17 cellular contexts compared by ENCODE assay signal in the genomic region with DNA sequence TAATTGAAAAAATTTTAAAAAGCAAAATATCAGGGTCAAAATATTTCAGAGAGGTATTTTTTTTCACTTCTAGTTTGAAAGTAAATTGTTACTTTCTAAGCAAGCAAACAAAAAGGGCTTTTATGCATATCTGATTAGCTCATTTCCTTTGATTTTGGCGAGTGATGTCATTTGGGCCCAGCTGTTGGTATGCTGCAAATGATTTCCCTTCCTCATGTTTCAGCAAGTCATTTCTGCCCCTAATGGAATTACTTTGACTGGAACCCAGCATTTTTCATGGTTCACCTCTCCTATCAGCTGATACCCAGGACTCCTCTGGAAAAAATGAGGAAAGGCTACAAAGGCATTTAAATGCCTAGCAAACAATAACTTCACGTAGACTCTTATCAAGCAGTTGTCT.
A peak's percentile ranks its signal among the peaks of the same experiment; 100 is the strongest.
DNase-seq lines count a peak whose midpoint lies in the region; ATAC-seq, FAIRE-seq and TF ChIP-seq lines count a peak whose summit lies in the region.
"Had no signal": no experiment of that assay in that cellular context is flagged by ENCODE, and none has a peak within 500 bp of the region (broad histone marks: within the 10 kb centered on the region; RNA-seq: fewer than 3 reads in every experiment).

No MANE protein-coding gene starts in this region.

- H3K4me3 Mint-ChIP-seq in astrocyte (ENCODE audit: unreplicated experiment), result no peak overlapping the region
- H3K4me3 Mint-ChIP-seq in activated naive CD4-positive, alpha-beta T cell treated with anti-CD3 and anti-CD28 coated beads for 36 hours, result no peak overlapping the region
- H3K4me3 Mint-ChIP-seq: CD8-positive, alpha-beta memory T cell; T-helper 1 cell treated with Interleukin-12 subunit alpha and Interleukin-12 subunit beta and Interleukin-4 antibody, amounts not matched to agents 30 μg/mL and 1 μg/mL, for 36 hours had no signal

- no peaks in the 10 kb centered on the region for H3K4me1 Mint-ChIP-seq in astrocyte (ENCODE audit: low read depth, unreplicated experiment)
- H3K4me1 Mint-ChIP-seq in activated naive CD4-positive, alpha-beta T cell treated with anti-CD3 and anti-CD28 coated beads for 36 hours (ENCODE audit: low read depth), result no peaks in the 10 kb centered on the region
- H3K4me1 Mint-ChIP-seq: CD8-positive, alpha-beta memory T cell had no signal

- H3K9ac ChIP-seq in astrocyte (ENCODE audit: low read length), result no peak overlapping the region

- no peak overlapping the region for H3K4me3 ChIP-seq in astrocyte (ENCODE audit: insufficient read depth, low read depth, low read length)
- H3K4me3 ChIP-seq: prostate gland, testis had no signal

- H3K36me3 Mint-ChIP-seq in astrocyte (ENCODE audit: low read depth, unreplicated experiment), result no peaks in the 10 kb centered on the region
- no peaks in the 10 kb centered on the region for H3K36me3 Mint-ChIP-seq in activated naive CD4-positive, alpha-beta T cell treated with anti-CD3 and anti-CD28 coated beads for 36 hours (ENCODE audit: low read depth)
- H3K36me3 Mint-ChIP-seq: CD8-positive, alpha-beta memory T cell had no signal

- CTCF ChIA-PET in activated naive CD4-positive, alpha-beta T cell treated with anti-CD3 and anti-CD28 coated beads for 36 hours (lab: Charles Lee), result interaction anchor here (0.6 kb wide), 1 partner anchor 20 kb away, joined by 3 read pairs; no protein-coding TSS in a partner anchor

- peaks cover 5% of the 10 kb centered on the region for H3K4me1 ChIP-seq in astrocyte (ENCODE audit: insufficient read depth, low read length)
- H3K4me1 ChIP-seq: prostate gland, testis had no signal

- no peak for TF ChIP-seq CTCF in astrocyte (IDR thresholded peaks at IDR 0.05; ENCODE audit: insufficient read depth, low read depth, low read length)

- peak; percentile 79 for ATAC-seq in sciatic nerve
- ATAC-seq in activated CD4-positive, CD25-positive, alpha-beta regulatory T cell treated with anti-CD3 and anti-CD28 coated beads, Interleukin-2, amount 50 U/mL, for 24 hours, result no peak

- peak overlapping the region; percentile 28 for H3K4me2 ChIP-seq in astrocyte (ENCODE audit: low read length)

- no peaks in the 10 kb centered on the region for H3K79me2 ChIP-seq in astrocyte (ENCODE audit: insufficient read depth, low read length)

- H3K27ac Mint-ChIP-seq in astrocyte (ENCODE audit: unreplicated experiment), result peak overlapping the region; percentile 63
- H3K27ac Mint-ChIP-seq in activated naive CD4-positive, alpha-beta T cell treated with anti-CD3 and anti-CD28 coated beads for 36 hours, result no peak overlapping the region
- H3K27ac Mint-ChIP-seq: CD8-positive, alpha-beta memory T cell; T-helper 1 cell treated with Interleukin-12 subunit alpha and Interleukin-12 subunit beta and Interleukin-4 antibody, amounts not matched to agents 30 μg/mL and 1 μg/mL, for 36 hours had no signal

- FAIRE-seq in astrocyte (lab: Jason Lieb, UNC), result no peak

- H3K27me3 ChIP-seq in astrocyte (ENCODE audit: insufficient read depth, low read length), result no peaks in the 10 kb centered on the region
- H3K27me3 ChIP-seq: testis had no signal

- peak; percentile 1 for DNase-seq in NCI-H1694 (lab: John Stamatoyannopoulos, UW)
- DNase-seq in NCI-H1694 treated with DMSO at 0.1 percent for 48 hours (lab: John Stamatoyannopoulos, UW), result no peak
- peak; percentile 67 for DNase-seq in astrocyte (ENCODE audit: low read depth)
- DNase-seq in globus pallidus (ENCODE audit: low spot score), result peak; percentile 28
- DNase-seq in sciatic nerve (ENCODE audit: low spot score), result no peak
- no peak for DNase-seq in SKM-1 (lab: John Stamatoyannopoulos, UW; ENCODE audit: unreplicated experiment)
- no peak for DNase-seq in activated naive CD4-positive, alpha-beta T cell treated with anti-CD3 and anti-CD28 coated beads for 36 hours
- DNase-seq: 8988T; activated naive CD4-positive, alpha-beta T cell; CD8-positive, alpha-beta memory T cell; GDM1; islet precursor cell; RPMI8226; testis had no signal

- no peak overlapping the region for H2AFZ ChIP-seq in astrocyte (ENCODE audit: low read depth, low read length)

- no peaks in the 10 kb centered on the region for H3K36me3 ChIP-seq in astrocyte (ENCODE audit: insufficient read depth, low read length)
- H3K36me3 ChIP-seq: prostate gland had no signal

- H3K9me3 ChIP-seq in astrocyte (ENCODE audit: insufficient read depth, low read depth, low read length), result no peaks in the 10 kb centered on the region
- H3K9me3 ChIP-seq: prostate gland, testis had no signal

- peaks cover 3% of the 10 kb centered on the region for H3K9me3 Mint-ChIP-seq in astrocyte (ENCODE audit: unreplicated experiment)
- H3K9me3 Mint-ChIP-seq in activated naive CD4-positive, alpha-beta T cell treated with anti-CD3 and anti-CD28 coated beads for 36 hours, result no peaks in the 10 kb centered on the region
- H3K9me3 Mint-ChIP-seq: T-helper 1 cell treated with Interleukin-12 subunit alpha and Interleukin-12 subunit beta and Interleukin-4 antibody, amounts not matched to agents 30 μg/mL and 1 μg/mL, for 36 hours had no signal

- no peaks in the 10 kb centered on the region for H4K20me1 ChIP-seq in astrocyte (ENCODE audit: insufficient read depth, low read length)

- intact Hi-C loops in sciatic nerve (cut with DNase I), result no loop called here
- intact Hi-C loops in activated naive CD4-positive, alpha-beta T cell treated with anti-CD3 and anti-CD28 coated beads for 36 hours (cut with micrococcal nuclease), result no loop called here

- peaks cover 3% of the 10 kb centered on the region for H3K27me3 Mint-ChIP-seq in astrocyte (ENCODE audit: low read depth, unreplicated experiment)
- H3K27me3 Mint-ChIP-seq in activated naive CD4-positive, alpha-beta T cell treated with anti-CD3 and anti-CD28 coated beads for 36 hours (ENCODE audit: low read depth), result no peaks in the 10 kb centered on the region

- no peak overlapping the region for H3K27ac ChIP-seq in astrocyte (ENCODE audit: low read depth, low read length)
- H3K27ac ChIP-seq: prostate gland, testis had no signal

Comparison
In these comparisons a context has a peak if more than half of its experiments do, and no peak if none do; other contexts are left out.
1. DNase-seq: peak in NCI-H1694 (single experiment), astrocyte (single experiment) and globus pallidus (single experiment); none in NCI-H1694 treated with DMSO at 0.1 percent for 48 hours (single experiment), sciatic nerve (single experiment), SKM-1 (single experiment) and activated naive CD4-positive, alpha-beta T cell treated with anti-CD3 and anti-CD28 coated beads for 36 hours (single experiment).